Comparison of ENCODE assay signal across 21 cellular contexts in genomic region chr11:9735919-9736318, GRCh38.
DNase-seq lines count a peak whose midpoint lies in the region; ATAC-seq and TF ChIP-seq lines count a peak whose summit lies in the region.
"Had no signal": no experiment of that assay in that cellular context is flagged by ENCODE, and none has a peak within 500 bp of the region (broad histone marks: within the 10 kb centered on the region; RNA-seq: fewer than 3 reads in every experiment).

No MANE protein-coding gene starts in this region.

- H3K79me2 ChIP-seq in SU-DHL-6 (ENCODE audit: insufficient read depth, low read length): peaks cover 95% of the 10 kb centered on the region

- no peak for DNase-seq in memory B cell (ENCODE audit: low spot score in 2 of 2)
- DNase-seq in activated CD8-positive, alpha-beta memory T cell treated with anti-CD3 and anti-CD28 coated beads, Interleukin-2, amount 10 ng/mL, durations not matched to agents 7 days and 5 days: no peak
- DNase-seq in ovary: no peak
- no peak for DNase-seq in activated gamma-delta T cell (lab: John Stamatoyannopoulos, UW)
- no peak for DNase-seq in tibial artery
- DNase-seq: Calu3; CD4-positive, alpha-beta memory T cell; GOT3; Kasumi-1; MG63; NCI-H1048; NCI-H1436; NCI-H1930; NCI-H226; NCI-H524; NCI-H82 had no signal

- peaks cover 53% of the 10 kb centered on the region for H3K36me3 Mint-ChIP-seq in memory B cell
- peaks cover 32% of the 10 kb centered on the region for H3K36me3 Mint-ChIP-seq in activated CD8-positive, alpha-beta memory T cell treated with anti-CD3 and anti-CD28 coated beads, Interleukin-2, amount 10 ng/mL, durations not matched to agents 7 days and 5 days

- no peaks in the 10 kb centered on the region for H3K4me1 ChIP-seq in HUES64 (ENCODE audit: insufficient read depth, low read length)
- H3K4me1 ChIP-seq in ovary (ENCODE audit: insufficient read depth): no peaks in the 10 kb centered on the region
- H3K4me1 ChIP-seq in tibial artery: peaks cover 0 to 6% (median 2%) of the 10 kb centered on the region in 4 donors
- H3K4me1 ChIP-seq: SJSA1 had no signal

- 100% methylated on average over 1 of the region's 2 CpGs for WGBS in HUES64
- 92 to 99% (median 99%) methylated on average over 2 of the region's 2 CpGs for WGBS in ovary, 3 donors

- H3K27me3 Mint-ChIP-seq in memory B cell: no peaks in the 10 kb centered on the region
- no peaks in the 10 kb centered on the region for H3K27me3 Mint-ChIP-seq in activated CD8-positive, alpha-beta memory T cell treated with anti-CD3 and anti-CD28 coated beads, Interleukin-2, amount 10 ng/mL, durations not matched to agents 7 days and 5 days
- H3K27me3 Mint-ChIP-seq: CD4-positive, alpha-beta memory T cell had no signal

- peaks cover 97% of the 10 kb centered on the region for H3F3A ChIP-seq in SU-DHL-6 (ENCODE audit: insufficient read depth)

- TF ChIP-seq EP300 in ovary (IDR thresholded peaks at IDR 0.05): no peak

- H3K27ac ChIP-seq in 22Rv1 (0 out of 2 replicates have a peak overlapping the region, but pooled peaks have one; percentile 11), HUES64 (ENCODE audit: low read depth, low read length) (0 out of 2 replicates have a peak overlapping the region, but pooled peaks have one; percentile 1), SU-DHL-6 (ENCODE audit: low read depth, low read length) (peak overlapping the region; percentile 57), ovary (no peak overlapping the region), tibial artery (no peak overlapping the region)
- H3K27ac ChIP-seq: SJSA1 had no signal

- H3K27me3 ChIP-seq in HUES64 (ENCODE audit: insufficient read depth, low read length) (no peaks in the 10 kb centered on the region), SU-DHL-6 (ENCODE audit: low read length) (no peaks in the 10 kb centered on the region), ovary (no peaks in the 10 kb centered on the region), tibial artery (no peaks in the 10 kb centered on the region)
- H3K27me3 ChIP-seq: MG63, SJSA1 had no signal

- no peak for TF ChIP-seq POLR2A in ovary (IDR thresholded peaks at IDR 0.05)

- no peak overlapping the region for H3K9ac ChIP-seq in HUES64 (ENCODE audit: low read depth, low read length)
- H3K9ac ChIP-seq in SU-DHL-6 (ENCODE audit: low read length): no peak overlapping the region

- no peaks in the 10 kb centered on the region for H3K9me2 ChIP-seq in SU-DHL-6 (replicated peaks; ENCODE audit: insufficient read depth, low read length)

- no peak overlapping the region for H2AFZ ChIP-seq in SU-DHL-6 (ENCODE audit: low read depth, low read length, severe bottlenecking)

- TF ChIP-seq CTCF in 22Rv1 (IDR thresholded peaks at IDR 0.05): no peak
- no peak for TF ChIP-seq CTCF in SU-DHL-6 (IDR thresholded peaks at IDR 0.05; ENCODE audit: insufficient read depth, low read length, poor library complexity, severe bottlenecking)
- no peak for TF ChIP-seq CTCF in ovary (IDR thresholded peaks at IDR 0.05)
- no peak for TF ChIP-seq CTCF in tibial artery (IDR thresholded peaks at IDR 0.05)

- intact Hi-C loops in ovary (cut with DNase I) (loop anchor here in 1 of 4 donors (10.0 kb wide), 1 partner anchor 81 kb away; no protein-coding TSS in a partner anchor), tibial artery (cut with DNase I; ENCODE audit: low total_unique reads) (no loop called here)

- H3K9me3 Mint-ChIP-seq in memory B cell: peaks cover 5% of the 10 kb centered on the region
- peaks cover 5% of the 10 kb centered on the region for H3K9me3 Mint-ChIP-seq in activated CD8-positive, alpha-beta memory T cell treated with anti-CD3 and anti-CD28 coated beads, Interleukin-2, amount 10 ng/mL, durations not matched to agents 7 days and 5 days (ENCODE audit: low read depth)

- no peak overlapping the region for H3K4me3 ChIP-seq in HUES64 (ENCODE audit: low read length)
- H3K4me3 ChIP-seq in SU-DHL-6 (ENCODE audit: insufficient read depth, low read length, poor library complexity, severe bottlenecking): no peak overlapping the region
- no peak overlapping the region for H3K4me3 ChIP-seq in ovary
- no peak overlapping the region for H3K4me3 ChIP-seq in tibial artery
- H3K4me3 ChIP-seq: MG63, SJSA1 had no signal

- H3K27ac Mint-ChIP-seq in memory B cell: peak overlapping the region; percentile 95
- no peak overlapping the region for H3K27ac Mint-ChIP-seq in activated CD8-positive, alpha-beta memory T cell treated with anti-CD3 and anti-CD28 coated beads, Interleukin-2, amount 10 ng/mL, durations not matched to agents 7 days and 5 days
- H3K27ac Mint-ChIP-seq: CD4-positive, alpha-beta memory T cell had no signal

- peak overlapping the region; percentile 1 for H3K4me2 ChIP-seq in SU-DHL-6 (ENCODE audit: low read depth, low read length, poor library complexity, severe bottlenecking)

- ATAC-seq in memory B cell (ENCODE audit: low read depth): no peak
- no peak for ATAC-seq in activated CD8-positive, alpha-beta memory T cell treated with anti-CD3 and anti-CD28 coated beads, Interleukin-2, amount 10 ng/mL, durations not matched to agents 7 days and 5 days
- ATAC-seq: HCT116 had no signal

- peaks cover 28% of the 10 kb centered on the region for H4K20me1 ChIP-seq in SU-DHL-6 (ENCODE audit: low read depth, low read length)

- peaks cover 60% of the 10 kb centered on the region for H3K4me1 Mint-ChIP-seq in memory B cell
- peaks cover 6% of the 10 kb centered on the region for H3K4me1 Mint-ChIP-seq in activated CD8-positive, alpha-beta memory T cell treated with anti-CD3 and anti-CD28 coated beads, Interleukin-2, amount 10 ng/mL, durations not matched to agents 7 days and 5 days
- H3K4me1 Mint-ChIP-seq: CD4-positive, alpha-beta memory T cell had no signal

- CTCF ChIA-PET in activated CD8-positive, alpha-beta memory T cell treated with anti-CD3 and anti-CD28 coated beads, Interleukin-2, amount 10 ng/mL, durations not matched to agents 7 days and 5 days (lab: Charles Lee): no interaction called here

- peak overlapping the region; percentile 50 for H3K4me3 Mint-ChIP-seq in memory B cell
- no peak overlapping the region for H3K4me3 Mint-ChIP-seq in activated CD8-positive, alpha-beta memory T cell treated with anti-CD3 and anti-CD28 coated beads, Interleukin-2, amount 10 ng/mL, durations not matched to agents 7 days and 5 days
- H3K4me3 Mint-ChIP-seq: CD4-positive, alpha-beta memory T cell had no signal

- H3K9me3 ChIP-seq in HUES64 (ENCODE audit: insufficient read depth, low read depth, low read length) (no peaks in the 10 kb centered on the region), SU-DHL-6 (ENCODE audit: insufficient read depth, low read length) (no peaks in the 10 kb centered on the region), ovary (no peaks in the 10 kb centered on the region), tibial artery (no peaks in the 10 kb centered on the region)
- H3K9me3 ChIP-seq: SJSA1 had no signal

- H3K36me3 ChIP-seq in HUES64 (ENCODE audit: insufficient read depth, low read length) (peaks cover 83% of the 10 kb centered on the region), SU-DHL-6 (ENCODE audit: low read length) (peaks cover 95% of the 10 kb centered on the region), ovary (no peaks in the 10 kb centered on the region), tibial artery (peaks cover 73 to 86% (median 81%) of the 10 kb centered on the region in 3 donors)

Comparison
In these comparisons a context has a peak if more than half of its experiments do, and no peak if none do; other contexts are left out.
1. H3K27ac ChIP-seq: peak in 22Rv1 (single experiment), HUES64 (single experiment) and SU-DHL-6 (single experiment); none in ovary (0 of 2) and tibial artery (0 of 2).